16 cellular contexts compared by ENCODE assay signal in genomic region chr17:19613979-19614378, GRCh38.
"Had no signal": no experiment of that assay in that cellular context is flagged by ENCODE, and none has a peak within 500 bp of the region (broad histone marks: within the 10 kb centered on the region; RNA-seq: fewer than 3 reads in every experiment).

No MANE protein-coding gene starts in this region.

- DNase-seq: effector memory CD8-positive, alpha-beta T cell; foreskin keratinocyte; head of caudate nucleus; kidney glomerular epithelial cell; naive thymus-derived CD4-positive, alpha-beta T cell; nephron progenitor cell; small intestine; stimulated activated CD4-positive, alpha-beta T cell treated with anti-CD3 and anti-CD28 coated beads, Interleukin-2, amount 100 ng/mL, for 48 hours; stimulated activated naive CD4-positive, alpha-beta T cell treated with Interleukin-2 at 50 U/mL for 16 hours; thyroid gland had no signal

- H3K36me3 ChIP-seq: neutrophil, right atrium auricular region, suprapubic skin, thyroid gland had no signal

- H3K4me2 ChIP-seq: hepatocyte had no signal

- H3K79me2 ChIP-seq: hepatocyte had no signal

- H3K36me3 Mint-ChIP-seq: type B pancreatic cell had no signal

- H3K27me3 ChIP-seq: foreskin keratinocyte, hepatocyte, neutrophil, right atrium auricular region, suprapubic skin, thyroid gland had no signal

- H3K4me1 Mint-ChIP-seq: nephron progenitor cell had no signal

- H3K27me3 Mint-ChIP-seq: dendritic cell treated with granulocyte-macrophage colony-stimulating factor and Interleukin-4, amounts not matched to agents 40 ng/mL and 50 ng/mL, for 4 days; type B pancreatic cell had no signal

- ATAC-seq: effector memory CD8-positive, alpha-beta T cell; foreskin keratinocyte; naive thymus-derived CD4-positive, alpha-beta T cell had no signal

- H3K27ac ChIP-seq: foreskin keratinocyte, hepatocyte, neutrophil, right atrium auricular region, suprapubic skin, thyroid gland had no signal

- H3K4me3 Mint-ChIP-seq: dendritic cell treated with granulocyte-macrophage colony-stimulating factor and Interleukin-4, amounts not matched to agents 40 ng/mL and 50 ng/mL, for 4 days; nephron progenitor cell; type B pancreatic cell had no signal

- H3K4me1 ChIP-seq: foreskin keratinocyte, right atrium auricular region, suprapubic skin, thyroid gland had no signal

- H2AFZ ChIP-seq: hepatocyte had no signal

- H3K27ac Mint-ChIP-seq: dendritic cell treated with granulocyte-macrophage colony-stimulating factor and Interleukin-4, amounts not matched to agents 40 ng/mL and 50 ng/mL, for 4 days; nephron progenitor cell; type B pancreatic cell had no signal

- H3K4me3 ChIP-seq: hepatocyte, right atrium auricular region, suprapubic skin, thyroid gland had no signal

- H3K9me3 ChIP-seq: thyroid gland had no signal
